10 cellular contexts compared by ENCODE assay signal in genomic region chr11:112227471-112227870, GRCh38. TPM values are rescaled to one million over a fixed set of nuclear protein-coding genes. Genes with fewer than 3 reads are reported as not detected.
DNase-seq lines count a peak whose midpoint lies in the region; ATAC-seq and TF ChIP-seq lines count a peak whose summit lies in the region.
"Had no signal": no experiment of that assay in that cellular context is flagged by ENCODE, and none has a peak within 500 bp of the region (broad histone marks: within the 10 kb centered on the region; RNA-seq: fewer than 3 reads in every experiment).

No MANE protein-coding gene starts in this region.

- peaks cover 27% of the 10 kb centered on the region for H3K36me3 Mint-ChIP-seq in T-helper 1 cell treated with Interleukin-12 subunit alpha and Interleukin-12 subunit beta and Interleukin-4 antibody, amounts not matched to agents 30 μg/mL and 1 μg/mL, for 36 hours (ENCODE audit: low read depth)
- H3K36me3 Mint-ChIP-seq in activated naive CD4-positive, alpha-beta T cell treated with anti-CD3 and anti-CD28 coated beads, Interleukin-2, amount 50 U/mL, for 72 hours: peaks cover 7 to 26% of the 10 kb centered on the region in 2 donors

- no peaks in the 10 kb centered on the region for H3K27me3 ChIP-seq in stomach

- H3K9me3 ChIP-seq in iPS-18c (ENCODE audit: control insufficient read depth, insufficient read depth, low read length) (no peaks in the 10 kb centered on the region), stomach (no peaks in the 10 kb centered on the region)

- no peak for DNase-seq in T-helper 1 cell
- no peak for DNase-seq in activated naive CD4-positive, alpha-beta T cell treated with anti-CD3 and anti-CD28 coated beads, Interleukin-2, amount 50 U/mL, for 72 hours (ENCODE audit: low spot score in 2 of 2)
- DNase-seq in stomach: no peak
- no peak for DNase-seq in NCI-H82 (lab: John Stamatoyannopoulos, UW)
- DNase-seq in NCI-H510A treated with DMSO at 0.1 percent for 48 hours (lab: John Stamatoyannopoulos, UW): no peak
- no peak for DNase-seq in DMS 273 (lab: John Stamatoyannopoulos, UW; ENCODE audit: unreplicated experiment)
- DNase-seq: NCI-H345 had no signal

- no peak for TF ChIP-seq CTCF in stomach (IDR thresholded peaks at IDR 0.05)

- no peaks in the 10 kb centered on the region for H3K9me3 Mint-ChIP-seq in T-helper 1 cell treated with Interleukin-12 subunit alpha and Interleukin-12 subunit beta and Interleukin-4 antibody, amounts not matched to agents 30 μg/mL and 1 μg/mL, for 36 hours
- no peaks in the 10 kb centered on the region for H3K9me3 Mint-ChIP-seq in activated naive CD4-positive, alpha-beta T cell treated with anti-CD3 and anti-CD28 coated beads, Interleukin-2, amount 50 U/mL, for 72 hours

- peaks cover 16% of the 10 kb centered on the region for H3K4me1 Mint-ChIP-seq in T-helper 1 cell treated with Interleukin-12 subunit alpha and Interleukin-12 subunit beta and Interleukin-4 antibody, amounts not matched to agents 30 μg/mL and 1 μg/mL, for 36 hours (ENCODE audit: low read depth)

- H3K36me3 ChIP-seq in stomach: peaks cover 0 to 37% (median 31%) of the 10 kb centered on the region in 4 donors

- H3K27ac ChIP-seq in stomach: peak overlapping the region in 4 of 5 donors; percentile 95 to 98 (median 96)

- H3K4me3 ChIP-seq in iPS-18c (ENCODE audit: insufficient read depth, low read depth, low read length) (peak overlapping the region; percentile 83), stomach (peak overlapping the region; percentile 55 to 73 (median 62))

- H3K4me1 ChIP-seq in stomach: peaks cover 7 to 51% (median 30%) of the 10 kb centered on the region in 4 donors

- no peak for TF ChIP-seq EP300 in stomach (IDR thresholded peaks at IDR 0.05)

- TF ChIP-seq POLR2A in stomach (IDR thresholded peaks at IDR 0.05): no peak

- WGBS in stomach, 5 donors: 59 to 69% (median 62%) methylated on average over 4 of the region's 4 CpGs

- no peak for ATAC-seq in activated naive CD4-positive, alpha-beta T cell treated with anti-CD3 and anti-CD28 coated beads, Interleukin-2, amount 50 U/mL, for 72 hours

- H3K27me3 Mint-ChIP-seq in T-helper 1 cell treated with Interleukin-12 subunit alpha and Interleukin-12 subunit beta and Interleukin-4 antibody, amounts not matched to agents 30 μg/mL and 1 μg/mL, for 36 hours (ENCODE audit: low read depth): peaks cover 6% of the 10 kb centered on the region

- peak overlapping the region; percentile 77 for H3K4me3 Mint-ChIP-seq in T-helper 1 cell treated with Interleukin-12 subunit alpha and Interleukin-12 subunit beta and Interleukin-4 antibody, amounts not matched to agents 30 μg/mL and 1 μg/mL, for 36 hours

- peak overlapping the region; percentile 92 for H3K27ac Mint-ChIP-seq in T-helper 1 cell treated with Interleukin-12 subunit alpha and Interleukin-12 subunit beta and Interleukin-4 antibody, amounts not matched to agents 30 μg/mL and 1 μg/mL, for 36 hours
- H3K27ac Mint-ChIP-seq in activated naive CD4-positive, alpha-beta T cell treated with anti-CD3 and anti-CD28 coated beads, Interleukin-2, amount 50 U/mL, for 72 hours: peak overlapping the region; percentile 32 to 96

- intact Hi-C loops in stomach (cut with DNase I; ENCODE audit: low total_unique reads): no loop called here

RNA-seq across cellular contexts. Expression of gene PTS, which starts 1.2 kb away (rescaled TPM):
- 10 to 100 TPM; 18.6 to 63.6 TPM for total RNA-seq in activated naive CD4-positive, alpha-beta T cell treated with anti-CD3 and anti-CD28 coated beads, Interleukin-2, amount 50 U/mL, for 72 hours
- 10 to 100 TPM; 11.3 to 87.8 (median 33.2) TPM for total RNA-seq in stomach
- 10 to 100 TPM; 53.0 to 76.1 (median 71.0) TPM for polyA plus RNA-seq in stomach

RNA-seq across cellular contexts. Expression of gene PLET1, which starts 33.2 kb away (rescaled TPM):
- total RNA-seq in activated naive CD4-positive, alpha-beta T cell treated with anti-CD3 and anti-CD28 coated beads, Interleukin-2, amount 50 U/mL, for 72 hours: not detected
- not detected for total RNA-seq in stomach
- polyA plus RNA-seq in stomach: not detected
- polyA plus RNA-seq: adipose tissue had no signal

RNA-seq across cellular contexts. Expression of gene BCO2, which starts 52.2 kb away (rescaled TPM):
- 1 to 10 TPM; 3.6 to 5.3 TPM for total RNA-seq in activated naive CD4-positive, alpha-beta T cell treated with anti-CD3 and anti-CD28 coated beads, Interleukin-2, amount 50 U/mL, for 72 hours
- total RNA-seq in stomach: 10 to 100 TPM in 1 of 5 donors, 1 to 10 TPM in 1, under 1 TPM in 2, not detected in 1; 0.87 to 21.8 (median 1.3) TPM
- 1 to 10 TPM; 1.4 to 7.8 (median 2.9) TPM for polyA plus RNA-seq in stomach
